In the genomic region with DNA sequence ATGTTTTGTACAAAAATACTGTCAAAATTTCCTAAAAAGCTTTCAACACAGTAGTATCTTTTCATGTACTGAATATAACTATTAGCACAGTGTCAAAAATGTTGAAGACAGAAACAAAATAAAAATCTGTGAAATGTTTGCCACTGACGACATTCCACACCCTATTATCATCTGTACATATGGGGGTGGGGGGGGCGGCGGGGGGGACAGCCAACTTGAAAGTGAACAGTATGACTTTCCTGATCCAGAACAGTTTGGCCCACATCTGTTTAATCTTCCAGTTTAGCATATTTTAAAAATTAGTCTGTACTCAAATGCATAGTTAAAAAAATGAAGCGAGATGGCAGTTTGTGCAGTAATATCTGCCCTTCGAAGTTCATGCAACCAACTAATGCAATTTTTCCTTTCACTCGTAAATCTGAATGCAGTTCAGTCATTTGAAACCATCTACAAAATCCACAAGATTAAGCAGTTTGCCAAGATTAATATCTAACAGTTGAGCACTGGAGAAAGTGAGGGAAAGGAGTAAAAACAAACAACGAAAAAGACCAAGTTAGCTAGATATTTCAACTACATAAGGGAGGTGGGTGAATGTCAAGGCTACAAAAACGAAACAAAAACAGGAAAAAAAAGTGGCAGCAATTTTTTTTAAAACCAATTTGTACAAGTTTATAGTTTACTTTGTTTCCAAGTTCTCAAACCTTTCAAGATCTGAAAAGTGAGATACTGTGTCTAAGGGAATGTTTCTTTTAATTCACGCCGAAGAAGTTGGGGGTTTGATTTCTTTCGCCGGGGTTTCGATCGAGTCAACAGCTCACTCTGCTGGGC, we compare ENCODE assay signal across 8 cellular contexts. TPM values are rescaled to one million over a fixed set of nuclear protein-coding genes. Genes with fewer than 3 reads are reported as not detected.
DNase-seq lines count a peak whose midpoint lies in the region; ATAC-seq lines count a peak whose summit lies in the region.

No MANE protein-coding gene starts in this region.

- peak overlapping the region; percentile 97 to 99 for H3K27ac Mint-ChIP-seq in T-cell

- H3K27me3 Mint-ChIP-seq in T-cell = no peaks in the 10 kb centered on the region

- H3K4me3 Mint-ChIP-seq in T-cell = peak overlapping the region; percentile 99 to 100 (median 99)

- H3K36me3 Mint-ChIP-seq in T-cell = peaks cover 29% of the 10 kb centered on the region

- no peak for ATAC-seq in T-cell (replicated peaks in 1 of 4)
- no peak for ATAC-seq in HG03520 (IDR thresholded peaks at IDR 0.05; ENCODE audit: unreplicated experiment)
- ATAC-seq in GM19035 (IDR thresholded peaks at IDR 0.05; ENCODE audit: unreplicated experiment) = no peak

- POLR2A ChIA-PET in T-cell (lab: Charles Lee) = interaction anchor here (0.5 to 1.2 kb wide), 11 partner anchors 8 to 535 kb away, joined by 3 to 4 read pairs (median 3); no protein-coding TSS in a partner anchor

- H3K4me1 Mint-ChIP-seq in T-cell = peaks cover 51 to 65% (median 52%) of the 10 kb centered on the region in 3 donors

- DNase-seq in DMS79 treated with DMSO at 0.1 percent for 48 hours (lab: John Stamatoyannopoulos, UW) (peak; percentile 45), DMS79 (lab: John Stamatoyannopoulos, UW) (no peak), T-cell (peak in 1 of 34 experiments; percentile 11), fibroblast of peridontal ligament (ENCODE audit: extremely low read depth) (peak; percentile 50), renal cortical epithelial cell (ENCODE audit: low read depth) (peak; percentile 7)
- no peak for DNase-seq in activated CD8-positive, alpha-beta memory T cell treated with anti-CD3 and anti-CD28 coated beads for 24 hours

- H3K9me3 Mint-ChIP-seq in T-cell = no peaks in the 10 kb centered on the region

- CTCF ChIA-PET in T-cell (lab: Charles Lee) = interaction anchor here (0.5 to 4.8 kb wide), 14 partner anchors 8 to 585 kb away, joined by 3 to 66 read pairs (median 3); partner anchors contain the start of gene TXLNB (in 1 of the 2)

RNA-seq across cellular contexts. Expression of gene CITED2, which starts 1.9 kb away (rescaled TPM):
- total RNA-seq in T-cell (100 to 1,000 TPM; 108 to 145 (median 134) TPM), renal cortical epithelial cell (55.7 and 151 TPM in 2 replicates)

Comparison
In these comparisons a context has a peak if more than half of its experiments do, and no peak if none do; other contexts are left out.
1. DNase-seq: peak in DMS79 treated with DMSO at 0.1 percent for 48 hours (single experiment), fibroblast of peridontal ligament (single experiment) and renal cortical epithelial cell (single experiment); none in DMS79 (single experiment) and activated CD8-positive, alpha-beta memory T cell treated with anti-CD3 and anti-CD28 coated beads for 24 hours (single experiment).